Comparison of ENCODE assay signal across 11 cellular contexts in the genomic region with DNA sequence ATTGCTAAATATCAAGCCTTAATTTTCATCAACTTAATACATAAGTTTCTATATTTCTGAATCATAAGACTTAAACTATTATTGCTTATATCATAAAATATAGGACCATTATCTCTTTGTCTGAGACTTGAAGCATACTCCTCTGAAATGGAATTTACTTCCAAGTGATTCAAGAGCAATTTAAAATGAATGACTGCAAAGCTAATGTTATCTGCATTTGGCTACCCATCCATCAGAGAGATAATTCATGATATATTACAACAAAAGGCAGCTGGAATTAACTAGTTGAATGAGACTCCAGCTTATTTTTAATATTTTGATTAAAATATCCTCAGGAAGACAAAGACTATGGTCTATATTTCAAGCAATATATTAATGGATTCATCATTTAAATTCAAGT.
"Had no signal": no experiment of that assay in that cellular context is flagged by ENCODE, and none has a peak within 500 bp of the region (broad histone marks: within the 10 kb centered on the region; RNA-seq: fewer than 3 reads in every experiment).

No MANE protein-coding gene starts in this region.

- DNase-seq: GM23248, GOT3, H7, H9, HCEC 1CT, HFFc6 had no signal

- H3K27ac Mint-ChIP-seq: GM23338, H9, HFFc6 had no signal

- H3K4me2 ChIP-seq: GM23338 had no signal

- H3K4me3 ChIP-seq: GM23248, GM23338, HAP-1 had no signal

- H3K9ac ChIP-seq: GM23248 had no signal

- ATAC-seq: GM23338, HCT116 had no signal

- H3K4me1 ChIP-seq: HAP-1 had no signal

- H3K4me1 Mint-ChIP-seq: GM23338, H9 had no signal

- H3K4me3 Mint-ChIP-seq: GM23338, H9, HFFc6 had no signal

- H2AFZ ChIP-seq: GM23248, GM23338 had no signal

- H3K27ac ChIP-seq: GM23248 had no signal

- H3K9me3 Mint-ChIP-seq: GM23338, H9 had no signal

- FAIRE-seq: H1, H54 had no signal

- H3K36me3 ChIP-seq: HAP-1 had no signal

- H3K9me3 ChIP-seq: HAP-1 had no signal
